Comparison of ENCODE assay signal across 8 cellular contexts in the genomic region with DNA sequence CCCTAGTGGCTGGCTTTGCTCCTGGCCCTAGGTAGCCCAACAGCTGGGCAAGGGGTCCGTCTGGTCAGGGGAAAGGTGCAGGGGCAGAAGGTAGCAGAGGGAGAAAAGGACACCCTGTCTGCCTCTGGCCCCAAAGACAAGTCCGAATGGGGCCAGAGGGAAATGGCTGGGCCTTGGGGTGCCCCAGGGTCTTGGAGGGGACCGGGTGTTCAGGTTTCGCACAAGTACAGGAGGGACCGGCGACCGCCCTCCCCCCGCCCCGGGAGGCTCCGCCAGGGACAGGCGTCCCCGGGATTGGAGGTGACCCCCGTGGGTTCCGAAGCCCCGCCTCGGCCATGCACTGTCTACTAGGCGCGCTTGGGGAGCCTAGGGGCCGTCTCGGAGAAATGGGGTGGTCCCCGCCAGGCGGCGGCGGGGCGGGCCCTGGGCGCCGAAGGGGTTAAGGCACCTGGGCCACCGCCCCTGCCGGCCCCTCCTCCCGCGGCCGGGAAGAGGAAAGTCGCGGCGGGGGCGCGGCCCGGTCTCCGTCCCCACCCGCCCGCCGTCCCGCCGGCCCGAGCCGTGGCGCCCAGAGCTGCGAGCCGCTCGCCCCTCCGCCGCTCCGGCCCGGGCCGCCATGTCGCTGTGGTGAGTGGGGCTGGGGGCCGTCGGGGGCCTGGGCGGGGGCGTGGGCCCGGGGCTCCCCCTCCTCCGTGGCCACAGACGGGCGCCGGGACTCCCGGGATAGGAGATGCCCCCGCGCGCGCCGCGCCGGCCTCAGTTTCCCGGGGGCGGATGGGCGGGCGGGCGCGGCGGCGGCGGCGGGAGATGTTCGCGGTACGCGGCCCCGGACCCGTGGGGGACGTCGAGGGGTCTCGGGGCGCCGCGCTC. TPM values are rescaled to one million over a fixed set of nuclear protein-coding genes. Genes with fewer than 3 reads are reported as not detected.
DNase-seq lines count a peak whose midpoint lies in the region; ATAC-seq and TF ChIP-seq lines count a peak whose summit lies in the region.

A gene with protein sequence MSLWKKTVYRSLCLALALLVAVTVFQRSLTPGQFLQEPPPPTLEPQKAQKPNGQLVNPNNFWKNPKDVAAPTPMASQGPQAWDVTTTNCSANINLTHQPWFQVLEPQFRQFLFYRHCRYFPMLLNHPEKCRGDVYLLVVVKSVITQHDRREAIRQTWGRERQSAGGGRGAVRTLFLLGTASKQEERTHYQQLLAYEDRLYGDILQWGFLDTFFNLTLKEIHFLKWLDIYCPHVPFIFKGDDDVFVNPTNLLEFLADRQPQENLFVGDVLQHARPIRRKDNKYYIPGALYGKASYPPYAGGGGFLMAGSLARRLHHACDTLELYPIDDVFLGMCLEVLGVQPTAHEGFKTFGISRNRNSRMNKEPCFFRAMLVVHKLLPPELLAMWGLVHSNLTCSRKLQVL (plus strand): TSS at position 523 of the 870 bp plus-strand sequence. CDS start 94 bp downstream, at position 617.

- no peak within 1 kb of the TSS for H3K27ac ChIP-seq in iPS-20b (ENCODE audit: low read length)
- H3K27ac ChIP-seq in suprapubic skin = peak within 1 kb of the TSS; percentile 27

- H3K4me1 Mint-ChIP-seq in WTC11 = peaks cover 67% of the 10 kb centered on the region

- in situ Hi-C loops in HAP-1 (cut with MboI; ENCODE audit: low sequenced_read_pairs) = no loop called here

- no peaks in the 10 kb centered on the region for H3K9me3 ChIP-seq in iPS-20b (ENCODE audit: insufficient read depth, low read depth, low read length)
- no peaks in the 10 kb centered on the region for H3K9me3 ChIP-seq in suprapubic skin
- no peaks in the 10 kb centered on the region for H3K9me3 ChIP-seq in HAP-1

- DNase-seq in NCI-H510A (lab: John Stamatoyannopoulos, UW) (peak; percentile 43), NCI-H510A treated with DMSO at 0.1 percent for 48 hours (lab: John Stamatoyannopoulos, UW) (no peak), WTC11 (ENCODE audit: low spot score) (peak; percentile 63), suprapubic skin (ENCODE audit: low spot score in 2 of 2) (no peak), HAP-1 (ENCODE audit: low spot score in 2 of 2) (no peak), NCI-H1436 treated with DMSO at 0.1 percent for 48 hours (lab: John Stamatoyannopoulos, UW) (no peak)

- H3K4me3 ChIP-seq in iPS-20b (ENCODE audit: low read length) (peak within 1 kb of the TSS; percentile 71), suprapubic skin (peak within 1 kb of the TSS; percentile 62), HAP-1 (no peak within 1 kb of the TSS)

- peak within 1 kb of the TSS; percentile 63 for H3K9ac ChIP-seq in iPS-20b (ENCODE audit: low read depth, low read length)

- H3K9me3 Mint-ChIP-seq in WTC11 = no peaks in the 10 kb centered on the region

- no peak for TF ChIP-seq CTCF in WTC11 (IDR thresholded peaks at IDR 0.05)
- no peak for TF ChIP-seq CTCF in suprapubic skin (IDR thresholded peaks at IDR 0.05)

- peak within 1 kb of the TSS; percentile 82 for H3K4me3 Mint-ChIP-seq in WTC11

- peaks cover 20% of the 10 kb centered on the region for H3K36me3 Mint-ChIP-seq in WTC11

- ATAC-seq in WTC11 = peak; percentile 26
- ATAC-seq in HG03342 (IDR thresholded peaks at IDR 0.05; ENCODE audit: unreplicated experiment) = no peak

- H3K27ac Mint-ChIP-seq in WTC11 = peak within 1 kb of the TSS; percentile 91

- WGBS in suprapubic skin = 32% methylated on average over 7 of the region's 95 CpGs

- TF ChIP-seq EP300 in suprapubic skin (IDR thresholded peaks at IDR 0.05) = no peak

- POLR2A ChIA-PET in WTC11 (lab: Charles Lee) = interaction anchor here (1.0 to 1.1 kb wide), 2 partner anchors 15 to 69 kb away, joined by 3 read pairs; no protein-coding TSS in a partner anchor

- TF ChIP-seq POLR2A in suprapubic skin (IDR thresholded peaks at IDR 0.05) = no peak

- H3K27me3 ChIP-seq in iPS-20b (ENCODE audit: insufficient read depth, low read length) (peaks cover 13% of the 10 kb centered on the region), suprapubic skin (peaks cover 25% of the 10 kb centered on the region), HAP-1 (ENCODE audit: low read depth) (no peaks in the 10 kb centered on the region)

- H3K27me3 Mint-ChIP-seq in WTC11 (ENCODE audit: low read depth) = no peaks in the 10 kb centered on the region

- CTCF ChIA-PET in WTC11 (lab: Charles Lee) = interaction anchor here (0.6 to 3.8 kb wide), 15 partner anchors 9 to 291 kb away, joined by 3 to 35 read pairs (median 5); no protein-coding TSS in a partner anchor

- H3K4me1 ChIP-seq in iPS-20b (ENCODE audit: insufficient read depth, low read length) = peaks cover 21% of the 10 kb centered on the region; the same call in 1 of the 2 replicates
- peaks cover 26% of the 10 kb centered on the region for H3K4me1 ChIP-seq in suprapubic skin
- H3K4me1 ChIP-seq in HAP-1 = peaks cover 4% of the 10 kb centered on the region

- peaks cover 18% of the 10 kb centered on the region for H3K36me3 ChIP-seq in iPS-20b (ENCODE audit: insufficient read depth, low read depth, low read length)
- H3K36me3 ChIP-seq in suprapubic skin = no peaks in the 10 kb centered on the region
- H3K36me3 ChIP-seq in HAP-1 (replicated peaks) = no peaks in the 10 kb centered on the region

TF ChIP-seq in WTC11, 78 proteins besides CTCF, POLR2A, EP300 and RAD21:
- TF ChIP-seq CBFB (CRISPR knock-in tag; IDR thresholded peaks at IDR 0.05; ENCODE audit: low read depth) = no peak
- TF ChIP-seq ZNF512 (CRISPR knock-in tag; IDR thresholded peaks at IDR 0.05; ENCODE audit: borderline replicate concordance) = no peak
- no peak for TF ChIP-seq ZNF232 (CRISPR knock-in tag; IDR thresholded peaks at IDR 0.05)
- TF ChIP-seq EMX1 (CRISPR knock-in tag; IDR thresholded peaks at IDR 0.05) = no peak
- no peak for TF ChIP-seq NFATC4 (CRISPR knock-in tag; IDR thresholded peaks at IDR 0.05)
- TF ChIP-seq ZNF396 (CRISPR knock-in tag; IDR thresholded peaks at IDR 0.05; ENCODE audit: borderline replicate concordance) = no peak
- no peak for TF ChIP-seq ZNF317 (CRISPR knock-in tag; IDR thresholded peaks at IDR 0.05; ENCODE audit: borderline replicate concordance, low read depth)
- no peak for TF ChIP-seq JUN (CRISPR knock-in tag; IDR thresholded peaks at IDR 0.05)
- no peak for TF ChIP-seq FOXP1 (CRISPR knock-in tag; IDR thresholded peaks at IDR 0.05; ENCODE audit: borderline replicate concordance)
- TF ChIP-seq SMAD4 (CRISPR knock-in tag; IDR thresholded peaks at IDR 0.05) = no peak
- TF ChIP-seq ZNF219 (CRISPR knock-in tag; IDR thresholded peaks at IDR 0.05; ENCODE audit: borderline replicate concordance) = 0 out of 2 replicates have a peak, but pooled peaks have one; percentile 9
- TF ChIP-seq, protein P1, sequence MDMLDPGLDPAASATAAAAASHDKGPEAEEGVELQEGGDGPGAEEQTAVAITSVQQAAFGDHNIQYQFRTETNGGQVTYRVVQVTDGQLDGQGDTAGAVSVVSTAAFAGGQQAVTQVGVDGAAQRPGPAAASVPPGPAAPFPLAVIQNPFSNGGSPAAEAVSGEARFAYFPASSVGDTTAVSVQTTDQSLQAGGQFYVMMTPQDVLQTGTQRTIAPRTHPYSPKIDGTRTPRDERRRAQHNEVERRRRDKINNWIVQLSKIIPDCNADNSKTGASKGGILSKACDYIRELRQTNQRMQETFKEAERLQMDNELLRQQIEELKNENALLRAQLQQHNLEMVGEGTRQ (CRISPR knock-in tag; IDR thresholded peaks at IDR 0.05) = no peak
- 0 out of 2 replicates have a peak, but pooled peaks have one; percentile 45 for TF ChIP-seq SP1 (CRISPR knock-in tag; conservative IDR thresholded peaks at IDR 0.05)
- TF ChIP-seq NR1H2 (CRISPR knock-in tag; IDR thresholded peaks at IDR 0.05) = no peak
- TF ChIP-seq IRF2 (CRISPR knock-in tag; IDR thresholded peaks at IDR 0.05; ENCODE audit: borderline replicate concordance, low read depth) = no peak
- no peak for TF ChIP-seq SOX15 (CRISPR knock-in tag; IDR thresholded peaks at IDR 0.05)
- TF ChIP-seq ZNF423 (CRISPR knock-in tag; IDR thresholded peaks at IDR 0.05) = 0 out of 2 replicates have a peak, but pooled peaks have one; percentile 32
- no peak for TF ChIP-seq ZNF121 (CRISPR knock-in tag; IDR thresholded peaks at IDR 0.05)
- TF ChIP-seq, protein P2, sequence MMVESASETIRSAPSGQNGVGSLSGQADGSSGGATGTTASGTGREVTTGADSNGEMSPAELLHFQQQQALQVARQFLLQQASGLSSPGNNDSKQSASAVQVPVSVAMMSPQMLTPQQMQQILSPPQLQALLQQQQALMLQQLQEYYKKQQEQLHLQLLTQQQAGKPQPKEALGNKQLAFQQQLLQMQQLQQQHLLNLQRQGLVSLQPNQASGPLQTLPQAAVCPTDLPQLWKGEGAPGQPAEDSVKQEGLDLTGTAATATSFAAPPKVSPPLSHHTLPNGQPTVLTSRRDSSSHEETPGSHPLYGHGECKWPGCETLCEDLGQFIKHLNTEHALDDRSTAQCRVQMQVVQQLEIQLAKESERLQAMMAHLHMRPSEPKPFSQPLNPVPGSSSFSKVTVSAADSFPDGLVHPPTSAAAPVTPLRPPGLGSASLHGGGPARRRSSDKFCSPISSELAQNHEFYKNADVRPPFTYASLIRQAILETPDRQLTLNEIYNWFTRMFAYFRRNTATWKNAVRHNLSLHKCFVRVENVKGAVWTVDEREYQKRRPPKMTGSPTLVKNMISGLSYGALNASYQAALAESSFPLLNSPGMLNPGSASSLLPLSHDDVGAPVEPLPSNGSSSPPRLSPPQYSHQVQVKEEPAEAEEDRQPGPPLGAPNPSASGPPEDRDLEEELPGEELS (CRISPR knock-in tag; IDR thresholded peaks at IDR 0.05) = peak; percentile 11; the same call in 1 of the 2 replicates

RNA-seq across cellular contexts. Expression of the gene that starts here (rescaled TPM):
- total RNA-seq in WTC11 (2021) = 151 to 197 TPM (median 194 TPM) in 3 replicates
- total RNA-seq in suprapubic skin = 1 to 10 TPM; 1.3 to 1.5 (median 1.4) TPM

Comparison
In these comparisons a context has a peak if more than half of its experiments do, and no peak if none do; other contexts are left out.
1. RNA of the gene that starts here (total RNA-seq): 151 to 197 TPM in WTC11; 1.3 to 1.5 TPM in suprapubic skin; every median in the first group is over 10 times any median in the second.
2. DNase-seq: peak in NCI-H510A (single experiment) and WTC11 (single experiment); none in NCI-H510A treated with DMSO at 0.1 percent for 48 hours (single experiment), suprapubic skin (0 of 2), HAP-1 (0 of 2) and NCI-H1436 treated with DMSO at 0.1 percent for 48 hours (single experiment).